17 cellular contexts compared by ENCODE assay signal in genomic region chr5:64518784-64519183, GRCh38. TPM values are rescaled to one million over a fixed set of nuclear protein-coding genes. Genes with fewer than 3 reads are reported as not detected.
DNase-seq lines count a peak whose midpoint lies in the region; ATAC-seq and TF ChIP-seq lines count a peak whose summit lies in the region.
"Had no signal": no experiment of that assay in that cellular context is flagged by ENCODE, and none has a peak within 500 bp of the region (broad histone marks: within the 10 kb centered on the region; RNA-seq: fewer than 3 reads in every experiment).

No MANE protein-coding gene starts in this region.

- POLR2A ChIA-PET in naive thymus-derived CD8-positive, alpha-beta T cell (lab: Charles Lee), result no interaction called here

- no peak for TF ChIP-seq CTCF in heart right ventricle (IDR thresholded peaks at IDR 0.05)

- H3K27ac ChIP-seq in heart right ventricle, result no peak overlapping the region
- H3K27ac ChIP-seq: RWPE1 had no signal

- no peaks in the 10 kb centered on the region for H3K4me1 Mint-ChIP-seq in naive thymus-derived CD8-positive, alpha-beta T cell
- H3K4me1 Mint-ChIP-seq: activated naive CD4-positive, alpha-beta T cell treated with anti-CD3 and anti-CD28 coated beads, Interleukin-2, amount 50 U/mL, for 24 hours had no signal

- no peak overlapping the region for H3K4me3 Mint-ChIP-seq in naive thymus-derived CD8-positive, alpha-beta T cell
- H3K4me3 Mint-ChIP-seq: activated CD8-positive, alpha-beta T cell treated with anti-CD3 and anti-CD28 coated beads, Interleukin-2, amount 10 ng/mL, durations not matched to agents 7 days and 5 days; activated naive CD4-positive, alpha-beta T cell treated with anti-CD3 and anti-CD28 coated beads, Interleukin-2, amount 50 U/mL, for 24 hours; T-helper 2 cell treated with Interferon-gamma antibody and Interleukin-4, amounts not matched to agents 5 μg/mL and 100 μg/mL, for 36 hours had no signal

- ATAC-seq in GM18520 (IDR thresholded peaks at IDR 0.05; ENCODE audit: unreplicated experiment) (peak; percentile 74), GM21423 (IDR thresholded peaks at IDR 0.05; ENCODE audit: unreplicated experiment) (peak; percentile 65), HG02885 (IDR thresholded peaks at IDR 0.05; ENCODE audit: poor library complexity, unreplicated experiment) (peak; percentile 92), heart right ventricle (no peak)
- no peak for ATAC-seq in naive thymus-derived CD8-positive, alpha-beta T cell
- ATAC-seq in stimulated activated naive CD8-positive, alpha-beta T cell treated with anti-CD3 and anti-CD28 coated beads, Interleukin-15, Interleukin-2, amounts not matched to agents 100 U/mL and 50 U/mL, for 24 hours, result no peak
- ATAC-seq: activated CD8-positive, alpha-beta T cell treated with anti-CD3 and anti-CD28 coated beads, Interleukin-2, amount 10 ng/mL, durations not matched to agents 7 days and 5 days had no signal

- no peak overlapping the region for H3K4me3 ChIP-seq in heart right ventricle
- H3K4me3 ChIP-seq: HAP-1 had no signal

- peaks cover 0 to 16% (median 0%) of the 10 kb centered on the region in 9 donors for H3K4me1 ChIP-seq in heart right ventricle
- H3K4me1 ChIP-seq: HAP-1 had no signal

- H3K9me3 ChIP-seq in heart right ventricle, result no peaks in the 10 kb centered on the region
- H3K9me3 ChIP-seq: HAP-1 had no signal

- H3K27me3 ChIP-seq in heart right ventricle, result no peaks in the 10 kb centered on the region

- H3K27me3 Mint-ChIP-seq in naive thymus-derived CD8-positive, alpha-beta T cell, result peaks cover 0 to 19% (median 5%) of the 10 kb centered on the region in 5 donors
- H3K27me3 Mint-ChIP-seq: activated naive CD4-positive, alpha-beta T cell treated with anti-CD3 and anti-CD28 coated beads, Interleukin-2, amount 50 U/mL, for 24 hours had no signal

- no peaks in the 10 kb centered on the region for H3K36me3 Mint-ChIP-seq in naive thymus-derived CD8-positive, alpha-beta T cell
- H3K36me3 Mint-ChIP-seq: activated naive CD4-positive, alpha-beta T cell treated with anti-CD3 and anti-CD28 coated beads, Interleukin-2, amount 50 U/mL, for 24 hours had no signal

- DNase-seq in MV-4-11 (lab: John Stamatoyannopoulos, UW) (peak; percentile 47), heart right ventricle (no peak), NCI-H748 treated with DMSO at 0.1 percent for 48 hours (lab: John Stamatoyannopoulos, UW) (no peak)
- no peak for DNase-seq in naive thymus-derived CD8-positive, alpha-beta T cell
- no peak for DNase-seq in stimulated activated naive CD8-positive, alpha-beta T cell treated with anti-CD3 and anti-CD28 coated beads, Interleukin-15, Interleukin-2, amounts not matched to agents 100 U/mL and 50 U/mL, for 24 hours
- DNase-seq: activated CD8-positive, alpha-beta T cell treated with anti-CD3 and anti-CD28 coated beads, Interleukin-2, amount 10 ng/mL, durations not matched to agents 7 days and 5 days; central memory CD4-positive, alpha-beta T cell; hippocampal formation; NCI-H1105 treated with DMSO at 0.1 percent for 48 hours; NCI-H524 treated with DMSO at 0.1 percent for 48 hours had no signal

- intact Hi-C loops in heart right ventricle (cut with DNase I), result loop anchor here in 1 of 10 donors (5.0 kb wide), 1 partner anchor 94 kb away; no protein-coding TSS in a partner anchor

- H3K9me3 Mint-ChIP-seq in naive thymus-derived CD8-positive, alpha-beta T cell, result no peaks in the 10 kb centered on the region
- H3K9me3 Mint-ChIP-seq: activated naive CD4-positive, alpha-beta T cell treated with anti-CD3 and anti-CD28 coated beads, Interleukin-2, amount 50 U/mL, for 24 hours; T-helper 2 cell treated with Interferon-gamma antibody and Interleukin-4, amounts not matched to agents 5 μg/mL and 100 μg/mL, for 36 hours had no signal

- no peak overlapping the region for H3K27ac Mint-ChIP-seq in naive thymus-derived CD8-positive, alpha-beta T cell
- H3K27ac Mint-ChIP-seq: activated CD8-positive, alpha-beta T cell treated with anti-CD3 and anti-CD28 coated beads, Interleukin-2, amount 10 ng/mL, durations not matched to agents 7 days and 5 days; activated naive CD4-positive, alpha-beta T cell treated with anti-CD3 and anti-CD28 coated beads, Interleukin-2, amount 50 U/mL, for 24 hours; T-helper 2 cell treated with Interferon-gamma antibody and Interleukin-4, amounts not matched to agents 5 μg/mL and 100 μg/mL, for 36 hours had no signal

- H3K36me3 ChIP-seq in heart right ventricle, result no peaks in the 10 kb centered on the region
- H3K36me3 ChIP-seq: HAP-1 had no signal

- 83 to 84% methylated on average over 2 of the region's 2 CpGs for WGBS in heart right ventricle, 2 donors

RNA-seq across cellular contexts. Expression of gene RGS7BP, which starts 13.0 kb away (rescaled TPM):
- total RNA-seq in naive thymus-derived CD8-positive, alpha-beta T cell, result not detected
- not detected for polyA plus RNA-seq in naive thymus-derived CD8-positive, alpha-beta T cell
- 1 to 10 TPM in 9 of 10 donors, under 1 TPM in 1; 0.81 to 3.1 (median 1.7) TPM for total RNA-seq in heart right ventricle
- polyA plus RNA-seq in heart right ventricle, result under 1 TPM; 0.07 to 0.29 TPM
- total RNA-seq: activated CD8-positive, alpha-beta T cell treated with anti-CD3 and anti-CD28 coated beads, Interleukin-2, amount 10 ng/mL, durations not matched to agents 7 days and 5 days had no signal

Comparison
In these comparisons a context has a peak if more than half of its experiments do, and no peak if none do; other contexts are left out.
1. ATAC-seq: peak in GM18520 (single experiment), GM21423 (single experiment) and HG02885 (single experiment); none in naive thymus-derived CD8-positive, alpha-beta T cell (0 of 2), stimulated activated naive CD8-positive, alpha-beta T cell treated with anti-CD3 and anti-CD28 coated beads, Interleukin-15, Interleukin-2, amounts not matched to agents 100 U/mL and 50 U/mL, for 24 hours (single experiment) and heart right ventricle (0 of 8).